In genomic region chr11:8081591-8082021, GRCh38 we compare ENCODE assay signal across 8 cellular contexts. TPM values are rescaled to one million over a fixed set of nuclear protein-coding genes. Genes with fewer than 3 reads are reported as not detected.
DNase-seq lines count a peak whose midpoint lies in the region; ATAC-seq and TF ChIP-seq lines count a peak whose summit lies in the region.

No MANE protein-coding gene starts in this region.

- peaks cover 54% of the 10 kb centered on the region for H3K27me3 Mint-ChIP-seq in activated naive CD8-positive, alpha-beta T cell treated with anti-CD3 and anti-CD28 coated beads for 36 hours
- H3K27me3 Mint-ChIP-seq in Caco-2 (ENCODE audit: insufficient read depth, unreplicated experiment) = peaks cover 11% of the 10 kb centered on the region

- no peak overlapping the region for H3K27ac Mint-ChIP-seq in activated naive CD8-positive, alpha-beta T cell treated with anti-CD3 and anti-CD28 coated beads for 36 hours
- H3K27ac Mint-ChIP-seq in Caco-2 (ENCODE audit: unreplicated experiment) = no peak overlapping the region

- no TSS peak for BruUV-seq in Caco-2 (replicated peaks; lab: Mats Ljungman, UMichigan)

- peak overlapping the region; percentile 90 for H3K4me2 ChIP-seq in smooth muscle cell

- H3K9ac ChIP-seq in smooth muscle cell (ENCODE audit: low read depth) = no peak overlapping the region

- no peak for TF ChIP-seq CTCF in HEK293 (tag by site-specific recombination; IDR thresholded peaks at IDR 0.05)
- TF ChIP-seq CTCF in smooth muscle cell (IDR thresholded peaks at IDR 0.05; ENCODE audit: borderline replicate concordance, insufficient read depth, poor library complexity, severe bottlenecking) = no peak
- TF ChIP-seq CTCF in Caco-2 (IDR thresholded peaks at IDR 0.05; ENCODE audit: insufficient read depth in 1 of 2, low read depth in 1 of 2, low read length in 1 of 2, severe bottlenecking in 1 of 2, unreplicated experiment in 1 of 2) = no peak

- POLR2A ChIA-PET in HEK293 (lab: Yijun Ruan, JAX) = interaction anchor here (0.8 to 1.1 kb wide), 3 partner anchors 10 to 48 kb away, joined by 3 to 4 read pairs (median 3); no protein-coding TSS in a partner anchor
- POLR2A ChIA-PET in Caco-2 (lab: Charles Lee) = no interaction called here

- H3K79me2 ChIP-seq in smooth muscle cell (ENCODE audit: low read depth) = peaks cover 14% of the 10 kb centered on the region

- H3K27me3 ChIP-seq in iPS DF 6.9 (ENCODE audit: control insufficient read depth, insufficient read depth, low read length) (no peaks in the 10 kb centered on the region; the same call in 1 of the 2 replicates), smooth muscle cell (ENCODE audit: low read depth) (no peaks in the 10 kb centered on the region), Caco-2 (replicated peaks; ENCODE audit: control insufficient read depth, insufficient read depth, low read length) (no peaks in the 10 kb centered on the region; the same call in 1 of the 2 replicates)

- no peaks in the 10 kb centered on the region for H3K9me3 ChIP-seq in HEK293 (ENCODE audit: control insufficient read depth, insufficient read depth, low read depth, low read length)
- no peaks in the 10 kb centered on the region for H3K9me3 ChIP-seq in iPS DF 6.9 (ENCODE audit: control insufficient read depth, insufficient read depth, low read length)
- no peaks in the 10 kb centered on the region for H3K9me3 ChIP-seq in smooth muscle cell (replicated peaks; ENCODE audit: low read depth)
- H3K9me3 ChIP-seq in Caco-2 = no peaks in the 10 kb centered on the region

- peak overlapping the region; percentile 58 for H2AFZ ChIP-seq in smooth muscle cell (ENCODE audit: low read depth)

- peak overlapping the region; percentile 42; the same call in 1 of the 2 replicates for H3K27ac ChIP-seq in HEK293 (ENCODE audit: extremely low read depth, low read depth, low read length)
- no peak overlapping the region for H3K27ac ChIP-seq in iPS DF 6.9 (ENCODE audit: low read length)
- no peak overlapping the region for H3K27ac ChIP-seq in smooth muscle cell (ENCODE audit: low read depth)

- no CpG with 5 or more reads among the region's 22 CpGs for WGBS in iPS DF 6.9 (ENCODE audit: insufficient coverage, insufficient read length)
- WGBS in smooth muscle cell (ENCODE audit: low lambda C conversion rate) = 20% methylated on average over 19 of the region's 22 CpGs

- H3K4me1 ChIP-seq in HEK293 (ENCODE audit: control insufficient read depth, insufficient read depth, low read length) (peaks cover 9% of the 10 kb centered on the region; the same call in 1 of the 2 replicates), iPS DF 6.9 (ENCODE audit: control insufficient read depth, insufficient read depth, low read length) (peaks cover 16% of the 10 kb centered on the region), smooth muscle cell (ENCODE audit: low read depth) (peaks cover 19% of the 10 kb centered on the region), Caco-2 (no peaks in the 10 kb centered on the region)

- no peaks in the 10 kb centered on the region for H3K9me3 Mint-ChIP-seq in activated naive CD8-positive, alpha-beta T cell treated with anti-CD3 and anti-CD28 coated beads for 36 hours
- H3K9me3 Mint-ChIP-seq in Caco-2 (ENCODE audit: unreplicated experiment) = no peaks in the 10 kb centered on the region

- no peaks in the 10 kb centered on the region for H3K4me1 Mint-ChIP-seq in activated naive CD8-positive, alpha-beta T cell treated with anti-CD3 and anti-CD28 coated beads for 36 hours
- H3K4me1 Mint-ChIP-seq in Caco-2 (ENCODE audit: low read depth, unreplicated experiment) = no peaks in the 10 kb centered on the region

- H3F3A ChIP-seq in smooth muscle cell (ENCODE audit: low read depth) = peaks cover 2% of the 10 kb centered on the region

- peaks cover 50% of the 10 kb centered on the region for H4K20me1 ChIP-seq in smooth muscle cell (ENCODE audit: low read depth)

- no peak for DNase-seq in activated naive CD8-positive, alpha-beta T cell treated with anti-CD3 and anti-CD28 coated beads for 36 hours
- no peak for DNase-seq in iPS DF 6.9 (ENCODE audit: low read depth, low spot score)
- DNase-seq in smooth muscle cell (lab: John Stamatoyannopoulos, UW; ENCODE audit: unreplicated experiment) = no peak
- DNase-seq in effector CD4-positive, alpha-beta T cell = no peak
- no peak for DNase-seq in Caco-2
- no peak for DNase-seq in stimulated activated CD4-positive, alpha-beta T cell treated with anti-CD3 and anti-CD28 coated beads, Interleukin-1b, Interleukin-23, amount 100 ng/mL, for 48 hours

- H3K36me3 Mint-ChIP-seq in activated naive CD8-positive, alpha-beta T cell treated with anti-CD3 and anti-CD28 coated beads for 36 hours = no peaks in the 10 kb centered on the region
- H3K36me3 Mint-ChIP-seq in Caco-2 (ENCODE audit: insufficient read depth, unreplicated experiment) = no peaks in the 10 kb centered on the region

- intact Hi-C loops in Caco-2 (cut with micrococcal nuclease; ENCODE audit: unreplicated experiment) = no loop called here

- peaks cover 0 to 4% of the 10 kb centered on the region in 2 experiments; a peak in 1 of 3 replicates for H3K36me3 ChIP-seq in HEK293 (ENCODE audit: control insufficient read depth in 2 of 2, insufficient read depth in 1 of 2, low read length in 2 of 2)
- no peaks in the 10 kb centered on the region for H3K36me3 ChIP-seq in iPS DF 6.9 (ENCODE audit: control insufficient read depth, insufficient read depth, low read length)
- no peaks in the 10 kb centered on the region for H3K36me3 ChIP-seq in smooth muscle cell (ENCODE audit: low read depth)
- no peaks in the 10 kb centered on the region for H3K36me3 ChIP-seq in Caco-2 (ENCODE audit: control insufficient read depth, insufficient read depth, low read length)

- peak overlapping the region; percentile 5 for H3K4me3 Mint-ChIP-seq in activated naive CD8-positive, alpha-beta T cell treated with anti-CD3 and anti-CD28 coated beads for 36 hours
- no peak overlapping the region for H3K4me3 Mint-ChIP-seq in Caco-2 (ENCODE audit: unreplicated experiment)

- H3K4me3 ChIP-seq in HEK293 (ENCODE audit: low read depth, low read length) (peak overlapping the region; percentile 59), iPS DF 6.9 (ENCODE audit: low read length) (peak overlapping the region; percentile 42; the same call in 1 of the 2 replicates), smooth muscle cell (peak overlapping the region; percentile 71), Caco-2 (ENCODE audit: low read depth, low read length) (no peak overlapping the region)

- CTCF ChIA-PET in HEK293 (lab: Yijun Ruan, JAX) (interaction anchor here (0.7 to 2.8 kb wide), 8 partner anchors 9 to 96 kb away, joined by 3 to 17 read pairs (median 8); no protein-coding TSS in a partner anchor), Caco-2 (lab: Charles Lee) (interaction anchor here (1.0 kb wide), 1 partner anchor 75 kb away, joined by 5 read pairs; no protein-coding TSS in a partner anchor)

- no peak for ATAC-seq in GM19397 (IDR thresholded peaks at IDR 0.05; ENCODE audit: unreplicated experiment)

TF ChIP-seq in HEK293, 187 proteins besides CTCF, POLR2A, EP300 and RAD21 (continues in another document):
- TF ChIP-seq ZFHX2 (tag by site-specific recombination; conservative IDR thresholded peaks at IDR 0.05) = peak; percentile 8; the same call in 1 of the 2 replicates
- peak; percentile 52 for TF ChIP-seq ZNF600 (tag by site-specific recombination; IDR thresholded peaks at IDR 0.05)
- 0 out of 2 replicates have a peak, but pooled peaks have one; percentile 19 for TF ChIP-seq SP3 (tag by site-specific recombination; IDR thresholded peaks at IDR 0.05)
- peak; percentile 42; the same call in 1 of the 2 replicates for TF ChIP-seq GLIS2 (tag by site-specific recombination; IDR thresholded peaks at IDR 0.05)
- TF ChIP-seq ZBTB26 (tag by site-specific recombination; optimal IDR thresholded peaks at IDR 0.05) = peak; percentile 73
- TF ChIP-seq ZNF561 (tag by site-specific recombination; IDR thresholded peaks at IDR 0.05; ENCODE audit: borderline replicate concordance) = peak; percentile 26; the same call in 1 of the 2 replicates
- TF ChIP-seq ZNF280C (tag by site-specific recombination; IDR thresholded peaks at IDR 0.05) = no peak
- no peak for TF ChIP-seq EGR2 (tag by site-specific recombination; IDR thresholded peaks at IDR 0.05; ENCODE audit: low read depth)

RNA-seq across cellular contexts. Expression of gene TUB, which starts 0.6 kb away (rescaled TPM):
- under 1 TPM; 0.19 to 0.34 TPM for total RNA-seq in activated naive CD8-positive, alpha-beta T cell treated with anti-CD3 and anti-CD28 coated beads for 36 hours
- 9.5 and 11.5 TPM in 2 replicates for total RNA-seq in smooth muscle cell
- polyA plus RNA-seq in smooth muscle cell = 5.2 and 6.0 TPM in 2 replicates
- total RNA-seq in Caco-2 (2022) = not detected in 2 replicates
